39 cellular contexts compared by ENCODE assay signal in the genomic region with DNA sequence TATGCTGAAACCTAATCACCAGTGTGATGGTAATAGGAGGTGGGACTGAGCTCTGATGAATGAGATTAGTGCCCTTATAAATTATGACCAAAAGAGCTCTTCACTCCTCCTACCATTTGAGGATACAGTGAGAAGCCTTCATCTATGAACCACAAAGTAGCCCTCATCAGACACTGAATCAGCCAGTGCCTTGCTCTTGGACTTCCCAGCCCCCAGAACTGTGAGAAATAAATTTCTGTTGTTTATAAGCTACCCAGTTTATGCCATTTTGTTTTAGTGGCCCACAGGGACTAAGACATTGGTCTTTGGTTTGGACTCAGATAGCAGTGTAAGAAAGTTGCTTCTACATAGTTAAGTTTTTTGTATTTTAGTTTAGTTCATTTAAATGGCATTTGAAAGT. TPM values are rescaled to one million over a fixed set of nuclear protein-coding genes. Genes with fewer than 3 reads are reported as not detected.
"Had no signal": no experiment of that assay in that cellular context is flagged by ENCODE, and none has a peak within 500 bp of the region (broad histone marks: within the 10 kb centered on the region; RNA-seq: fewer than 3 reads in every experiment).

No MANE protein-coding gene starts in this region.

- H3K9me3 ChIP-seq: MG63 had no signal

- H3K4me2 ChIP-seq: KMS-11 had no signal

- H3K9ac ChIP-seq: KMS-11 had no signal

- H3K27ac ChIP-seq: KMS-11 had no signal

- H3K36me3 ChIP-seq: MG63 had no signal

- H3K4me3 ChIP-seq: MG63 had no signal

- H3K27me3 ChIP-seq: MG63 had no signal

- DNase-seq: Karpas-422, Kasumi-1, KG1, MG63, MM.1S, MV-4-11, NCI-H1048, NCI-H1092, NCI-H1092 treated with DMSO at 0.1 percent for 48 hours, NCI-H1105, NCI-H1105 treated with DMSO at 0.1 percent for 48 hours, NCI-H1417, NCI-H1417 treated with DMSO at 0.1 percent for 48 hours, NCI-H1436, NCI-H1436 treated with DMSO at 0.1 percent for 48 hours, NCI-H146, NCI-H1694, NCI-H1694 treated with DMSO at 0.1 percent for 48 hours, NCI-H187, NCI-H187 treated with DMSO at 0.1 percent for 48 hours, NCI-H1930, NCI-H2029, NCI-H2029 treated with DMSO at 0.1 percent for 48 hours, NCI-H2081, NCI-H2081 treated with DMSO at 0.1 percent for 48 hours, NCI-H2107, NCI-H2171, NCI-H2171 treated with DMSO at 0.1 percent for 48 hours, NCI-H2227 treated with DMSO at 0.1 percent for 48 hours, NCI-H226, NCI-H345, NCI-H446, NCI-H446 treated with DMSO at 0.1 percent for 48 hours, NCI-H510A had no signal

RNA-seq across cellular contexts. Expression of a gene that starts 32.9 kb away (rescaled TPM):
- total RNA-seq: LHCN-M2, M059J, MCF 10A, NCI-H460 had no signal
